Comparison of ENCODE assay signal across 8 cellular contexts in the genomic region with DNA sequence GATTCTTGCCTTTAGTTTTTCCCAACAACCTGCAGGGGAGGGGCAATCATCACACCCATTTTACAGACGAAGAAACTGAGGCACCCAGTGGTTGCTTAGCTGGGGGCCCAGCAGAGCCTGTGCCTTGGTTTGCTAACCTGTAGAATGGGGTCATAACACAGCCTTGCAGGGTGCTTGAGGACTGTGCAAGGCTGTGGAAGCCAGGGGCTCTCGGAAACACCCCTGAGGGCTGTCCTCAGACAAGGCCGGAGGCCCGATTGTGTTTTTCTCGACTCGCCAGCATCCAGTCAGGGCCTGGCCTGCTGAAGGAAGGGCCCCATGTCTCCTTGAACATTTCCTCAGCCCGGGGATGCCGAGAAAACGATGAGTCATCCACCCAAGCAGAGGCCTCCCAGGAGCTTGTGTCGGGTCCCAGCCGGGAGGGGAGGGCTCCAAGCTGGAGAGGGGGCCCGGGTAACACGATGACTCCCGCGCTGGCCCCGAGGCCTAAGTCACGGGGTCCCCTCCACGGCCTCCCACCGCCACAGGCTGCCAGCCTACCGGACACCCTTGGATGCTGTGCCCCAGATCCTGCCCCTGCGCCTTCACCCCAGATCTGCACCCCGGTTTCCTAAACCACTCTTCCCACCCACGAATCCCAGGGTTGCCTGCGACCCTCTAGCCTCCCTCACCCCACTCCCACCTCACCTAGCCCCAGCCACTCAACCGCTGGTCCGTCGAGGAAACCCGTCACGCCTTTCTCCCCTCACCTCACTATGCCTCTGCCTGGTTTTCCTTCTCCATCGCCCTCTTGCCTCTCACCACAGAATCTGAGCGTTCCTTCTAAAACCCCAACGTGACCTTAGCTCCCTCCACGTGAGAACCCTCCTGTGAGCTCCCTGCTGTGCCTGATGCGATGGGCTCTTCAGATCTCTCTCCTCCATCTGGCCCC. TPM values are rescaled to one million over a fixed set of nuclear protein-coding genes. Genes with fewer than 3 reads are reported as not detected.
A peak's percentile ranks its signal among the peaks of the same experiment; 100 is the strongest.
DNase-seq lines count a peak whose midpoint lies in the region; ATAC-seq and TF ChIP-seq lines count a peak whose summit lies in the region.

No MANE protein-coding gene starts in this region.

- in situ Hi-C loops in astrocyte of the cerebellum (cut with HindIII; ENCODE audit: low sequenced_read_pairs): no loop called here

- no peaks in the 10 kb centered on the region for H3K36me3 ChIP-seq in PC-3 (ENCODE audit: low read depth, low read length)

- no peaks in the 10 kb centered on the region for H3K79me2 ChIP-seq in PC-3 (ENCODE audit: low read length)

- H2AFZ ChIP-seq in PC-3 (ENCODE audit: low read length): no peak overlapping the region

- peak; percentile 44 for ATAC-seq in PC-3

- H3K4me3 ChIP-seq in PC-3 (ENCODE audit: low read length): no peak overlapping the region
- no peak overlapping the region for H3K4me3 ChIP-seq in astrocyte of the cerebellum (ENCODE audit: low read depth, low read length)

- H3F3A ChIP-seq in PC-3 (ENCODE audit: low read length, unreplicated experiment): no peaks in the 10 kb centered on the region

- H4K20me1 ChIP-seq in PC-3 (ENCODE audit: low read length): no peaks in the 10 kb centered on the region

- no peak overlapping the region for H3K27ac ChIP-seq in PC-3 (ENCODE audit: low read length)

- H3K4me2 ChIP-seq in PC-3 (ENCODE audit: low read length): no peak overlapping the region

- peak; percentile 41 for DNase-seq in GM04504 (ENCODE audit: low read depth)
- DNase-seq in PC-3: peak; percentile 34
- DNase-seq in astrocyte of the cerebellum (ENCODE audit: low read depth): peak; percentile 63
- DNase-seq in myocyte (ENCODE audit: low read depth): peak; percentile 43
- no peak for DNase-seq in NK-92 (lab: John Stamatoyannopoulos, UW; ENCODE audit: unreplicated experiment)
- no peak for DNase-seq in activated gamma-delta T cell (lab: John Stamatoyannopoulos, UW)
- DNase-seq in NCI-H2029 (lab: John Stamatoyannopoulos, UW): no peak
- no peak for DNase-seq in GM10266 (ENCODE audit: extremely low spot score)

- TF ChIP-seq CTCF in PC-3 (conservative IDR thresholded peaks at IDR 0.05; ENCODE audit: low read depth, low read length): no peak
- no peak for TF ChIP-seq CTCF in astrocyte of the cerebellum (IDR thresholded peaks at IDR 0.05; ENCODE audit: low read depth, low read length, missing control alignments)
- TF ChIP-seq CTCF in GM10266 (IDR thresholded peaks at IDR 0.05; ENCODE audit: control insufficient read depth, insufficient read depth, low read depth, missing control alignments): no peak

- POLR2A ChIA-PET in PC-3 (lab: Charles Lee; ENCODE audit: unreplicated experiment): no interaction called here

- no TSS peak for BruUV-seq in PC-3 (replicated peaks; lab: Mats Ljungman, UMichigan)

- no peaks in the 10 kb centered on the region for H3K9me2 ChIP-seq in PC-3 (replicated peaks; ENCODE audit: low read length)

- H3K9ac ChIP-seq in PC-3 (ENCODE audit: low read length): no peak overlapping the region

- H3K27me3 ChIP-seq in PC-3 (ENCODE audit: low read length): no peaks in the 10 kb centered on the region

- no peaks in the 10 kb centered on the region for H3K9me3 ChIP-seq in PC-3 (ENCODE audit: low read length)

- CTCF ChIA-PET in PC-3 (lab: Charles Lee): no interaction called here

- intact Hi-C loops in PC-3 (cut with micrococcal nuclease): no loop called here

- H3K4me1 ChIP-seq in PC-3 (ENCODE audit: insufficient read depth, low read length): no peaks in the 10 kb centered on the region

RNA-seq across cellular contexts. Expression of a gene that starts 10.6 kb away (rescaled TPM):
- total RNA-seq in PC-3 (2014; rRNA removed): 5.4 and 7.3 TPM in 2 replicates
- total RNA-seq in myocyte: 2.5 and 3.1 TPM in 2 replicates
- 6.8 TPM for polyA plus RNA-seq in myocyte (2012)

Comparison
In these comparisons a context has a peak if more than half of its experiments do, and no peak if none do; other contexts are left out.
1. DNase-seq: peak in GM04504 (single experiment), PC-3 (single experiment), astrocyte of the cerebellum (single experiment) and myocyte (single experiment); none in NK-92 (single experiment), activated gamma-delta T cell (single experiment), NCI-H2029 (single experiment) and GM10266 (single experiment).